11 cellular contexts compared by ENCODE assay signal in genomic region chr3:143763568-143764162, GRCh38.
A peak's percentile ranks its signal among the peaks of the same experiment; 100 is the strongest.
DNase-seq lines count a peak whose midpoint lies in the region; ATAC-seq and TF ChIP-seq lines count a peak whose summit lies in the region.
"Had no signal": no experiment of that assay in that cellular context is flagged by ENCODE, and none has a peak within 500 bp of the region (broad histone marks: within the 10 kb centered on the region; RNA-seq: fewer than 3 reads in every experiment).

No MANE protein-coding gene starts in this region.

- DNase-seq in DMS 273 (lab: John Stamatoyannopoulos, UW; ENCODE audit: unreplicated experiment) = peak; percentile 60
- DNase-seq in DMS 273 treated with DMSO at 0.1 percent for 48 hours (lab: John Stamatoyannopoulos, UW) = no peak
- peak; percentile 22 for DNase-seq in NCI-H1105 treated with DMSO at 0.1 percent for 48 hours (lab: John Stamatoyannopoulos, UW)
- peak; percentile 43 for DNase-seq in dedifferentiated amniotic fluid mesenchymal stem cell (ENCODE audit: extremely low spot score)
- no peak for DNase-seq in neural crest cell (ENCODE audit: low read depth, low spot score)
- no peak for DNase-seq in caudate nucleus (lab: John Stamatoyannopoulos, UW)
- DNase-seq: 8988T, cortex of kidney had no signal

- H3K27ac Mint-ChIP-seq in neural crest cell (ENCODE audit: unreplicated experiment) = no peak overlapping the region

- ATAC-seq in HG02840 (IDR thresholded peaks at IDR 0.05; ENCODE audit: low FRiP score, unreplicated experiment) (no peak), HG03039 (IDR thresholded peaks at IDR 0.05; ENCODE audit: unreplicated experiment) (no peak)
- ATAC-seq: naive thymus-derived CD8-positive, alpha-beta T cell had no signal

- H3K4me3 Mint-ChIP-seq in neural crest cell = no peak overlapping the region
- H3K4me3 Mint-ChIP-seq: naive thymus-derived CD8-positive, alpha-beta T cell had no signal

- no peaks in the 10 kb centered on the region for H3K36me3 Mint-ChIP-seq in neural crest cell (ENCODE audit: low read depth)

- peak; percentile 61 for TF ChIP-seq CTCF in neural crest cell (conservative IDR thresholded peaks at IDR 0.05)

- no peaks in the 10 kb centered on the region for H3K9me3 Mint-ChIP-seq in neural crest cell
- H3K9me3 Mint-ChIP-seq: naive thymus-derived CD8-positive, alpha-beta T cell had no signal

- peaks cover 3% of the 10 kb centered on the region for H3K27me3 Mint-ChIP-seq in neural crest cell (ENCODE audit: low read depth)
- H3K27me3 Mint-ChIP-seq: naive thymus-derived CD8-positive, alpha-beta T cell had no signal

- H3K27ac ChIP-seq in caudate nucleus (ENCODE audit: low read depth, low read length) = no peak overlapping the region

- no peaks in the 10 kb centered on the region for H3K4me1 Mint-ChIP-seq in neural crest cell

Comparison
In these comparisons a context has a peak if more than half of its experiments do, and no peak if none do; other contexts are left out.
1. DNase-seq: peak in DMS 273 (single experiment), NCI-H1105 treated with DMSO at 0.1 percent for 48 hours (single experiment) and dedifferentiated amniotic fluid mesenchymal stem cell (single experiment); none in DMS 273 treated with DMSO at 0.1 percent for 48 hours (single experiment), neural crest cell (single experiment) and caudate nucleus (0 of 61).